In genomic region chr3:8962226-8962861, GRCh38 we compare ENCODE assay signal across 8 cellular contexts. TPM values are rescaled to one million over a fixed set of nuclear protein-coding genes. Genes with fewer than 3 reads are reported as not detected.
DNase-seq lines count a peak whose midpoint lies in the region; ATAC-seq and TF ChIP-seq lines count a peak whose summit lies in the region.

No MANE protein-coding gene starts in this region.

- H3K4me3 Mint-ChIP-seq in CD4-positive, alpha-beta T cell: peak overlapping the region; percentile 97
- peak overlapping the region; percentile 98 for H3K4me3 Mint-ChIP-seq in nephron progenitor cell

- peaks cover 28% of the 10 kb centered on the region for H3K36me3 Mint-ChIP-seq in CD4-positive, alpha-beta T cell (ENCODE audit: low read depth)
- peaks cover 7% of the 10 kb centered on the region for H3K36me3 Mint-ChIP-seq in nephron progenitor cell (ENCODE audit: low read depth)

- peaks cover 43% of the 10 kb centered on the region for H3K4me1 Mint-ChIP-seq in CD4-positive, alpha-beta T cell (ENCODE audit: low read depth)
- peaks cover 52% of the 10 kb centered on the region for H3K4me1 Mint-ChIP-seq in nephron progenitor cell

- no peaks in the 10 kb centered on the region for H3K9me3 ChIP-seq in CD4-positive, alpha-beta T cell (ENCODE audit: control insufficient read depth, low read length)
- H3K9me3 ChIP-seq in Karpas-422 (ENCODE audit: low read length): no peaks in the 10 kb centered on the region

- ATAC-seq in CD4-positive, alpha-beta T cell (ENCODE audit: poor library complexity): no peak
- no peak for ATAC-seq in GM18873 (IDR thresholded peaks at IDR 0.05; ENCODE audit: low FRiP score, unreplicated experiment)

- H3K27ac ChIP-seq in CD4-positive, alpha-beta T cell (ENCODE audit: low read depth, low read length): peak overlapping the region; percentile 80
- H3K27ac ChIP-seq in Karpas-422 (ENCODE audit: low read length): peak overlapping the region; percentile 96

- H4K20me1 ChIP-seq in Karpas-422 (ENCODE audit: insufficient read depth, low read depth, low read length): no peaks in the 10 kb centered on the region

- H3K4me3 ChIP-seq in Karpas-422 (ENCODE audit: low read length) (peak overlapping the region; percentile 85), choroid plexus epithelial cell (ENCODE audit: low read depth, low read length) (peak overlapping the region; percentile 93)

- H3K9me3 Mint-ChIP-seq in CD4-positive, alpha-beta T cell: no peaks in the 10 kb centered on the region
- H3K9me3 Mint-ChIP-seq in nephron progenitor cell: no peaks in the 10 kb centered on the region

- peaks cover 58% of the 10 kb centered on the region for H3K4me1 ChIP-seq in Karpas-422 (ENCODE audit: low read length)

- CTCF ChIA-PET in CD4-positive, alpha-beta T cell (lab: Charles Lee): no interaction called here

- H3K27me3 Mint-ChIP-seq in CD4-positive, alpha-beta T cell: no peaks in the 10 kb centered on the region
- H3K27me3 Mint-ChIP-seq in nephron progenitor cell (ENCODE audit: low read depth, poor library complexity): peaks cover 13% of the 10 kb centered on the region

- H3K9ac ChIP-seq in Karpas-422 (ENCODE audit: low read length): peak overlapping the region; percentile 79

- DNase-seq in CD4-positive, alpha-beta T cell: no peak
- peak; percentile 54 for DNase-seq in Karpas-422
- no peak for DNase-seq in choroid plexus epithelial cell (ENCODE audit: low read depth)
- DNase-seq in nephron progenitor cell: no peak
- DNase-seq in GM19240 (ENCODE audit: insufficient read length, low spot score): no peak
- DNase-seq in NCI-H1694 treated with DMSO at 0.1 percent for 48 hours (lab: John Stamatoyannopoulos, UW): no peak
- DNase-seq in RPMI8226: no peak

- POLR2A ChIA-PET in CD4-positive, alpha-beta T cell (lab: Charles Lee): interaction anchor here (1.0 to 2.7 kb wide), 2 partner anchors 340 to 400 kb away, joined by 3 to 10 read pairs; partner anchors contain the start of gene THUMPD3

- no peaks in the 10 kb centered on the region; the same call in 1 of the 2 replicates for H3K9me2 ChIP-seq in Karpas-422 (replicated peaks; ENCODE audit: insufficient read depth, low read length)

- TF ChIP-seq CTCF in CD4-positive, alpha-beta T cell (IDR thresholded peaks at IDR 0.05): no peak
- TF ChIP-seq CTCF in choroid plexus epithelial cell (conservative IDR thresholded peaks at IDR 0.05; ENCODE audit: low read depth, low read length) (no peak), nephron progenitor cell (IDR thresholded peaks at IDR 0.05) (no peak)

- H2AFZ ChIP-seq in Karpas-422 (ENCODE audit: low read length): no peak overlapping the region

- peak overlapping the region; percentile 90 for H3K4me2 ChIP-seq in Karpas-422 (ENCODE audit: low read depth, low read length, poor library complexity, severe bottlenecking)

- peaks cover 59% of the 10 kb centered on the region for H3K79me2 ChIP-seq in Karpas-422 (ENCODE audit: low read length)

- H3K36me3 ChIP-seq in Karpas-422 (ENCODE audit: insufficient read depth, low read length): peaks cover 22% of the 10 kb centered on the region; the same call in 1 of the 2 replicates

- H3K27me3 ChIP-seq in CD4-positive, alpha-beta T cell (ENCODE audit: control insufficient read depth, insufficient read depth, low read length): no peaks in the 10 kb centered on the region
- no peaks in the 10 kb centered on the region for H3K27me3 ChIP-seq in Karpas-422 (ENCODE audit: low read length)

- intact Hi-C loops in CD4-positive, alpha-beta T cell (cut with DNase I, micrococcal nuclease): loop anchor here in 1 of 2 experiments (5.0 kb wide), 1 partner anchor 770 kb away; the partner anchor contains the start of gene BRPF1

- H3K27ac Mint-ChIP-seq in CD4-positive, alpha-beta T cell: peak overlapping the region; percentile 95
- H3K27ac Mint-ChIP-seq in nephron progenitor cell: no peak overlapping the region

RNA-seq across cellular contexts. Expression of gene RAD18, which starts 0.9 kb away (rescaled TPM):
- total RNA-seq in CD4-positive, alpha-beta T cell: 10 to 100 TPM in 1 of 2 experiments, 1 to 10 TPM in 1; 9.6 to 10.0 TPM
- total RNA-seq in Karpas-422 (2014; rRNA removed; shearing (Covaris generic); ENCODE audit: low replicate concordance): 23.9 and 48.2 TPM in 2 replicates
